8 cellular contexts compared by ENCODE assay signal in genomic region chr12:98736352-98737326, GRCh38.
DNase-seq lines count a peak whose midpoint lies in the region; ATAC-seq and TF ChIP-seq lines count a peak whose summit lies in the region.
"Had no signal": no experiment of that assay in that cellular context is flagged by ENCODE, and none has a peak within 500 bp of the region (broad histone marks: within the 10 kb centered on the region; RNA-seq: fewer than 3 reads in every experiment).

No MANE protein-coding gene starts in this region.

- peak; percentile 38 for DNase-seq in HuH-7.5 (ENCODE audit: low spot score)
- peak; percentile 30 to 78 for DNase-seq in NCI-H524 (lab: John Stamatoyannopoulos, UW)
- peak; percentile 53 for DNase-seq in choroid plexus epithelial cell (ENCODE audit: low read depth)
- peak; percentile 66 for DNase-seq in osteoblast (ENCODE audit: insufficient read length, low spot score, missing footprints)
- DNase-seq in cerebellar nuclear complex (lab: John Stamatoyannopoulos, UW) = no peak
- DNase-seq in central memory CD4-positive, alpha-beta T cell = no peak
- DNase-seq: activated B cell treated with CpG ODN at 0.5 μM for 24 hours had no signal

- TF ChIP-seq CTCF in choroid plexus epithelial cell (conservative IDR thresholded peaks at IDR 0.05; ENCODE audit: low read depth, low read length) (no peak), osteoblast (IDR thresholded peaks at IDR 0.05; ENCODE audit: extremely low read depth, low read depth, low read length) (no peak)

- H3K27ac ChIP-seq in osteoblast (ENCODE audit: low read depth, low read length) = no peak overlapping the region

- no peak for ATAC-seq in HG03108 (IDR thresholded peaks at IDR 0.05; ENCODE audit: unreplicated experiment)

- peaks cover 11% of the 10 kb centered on the region for H3K36me3 ChIP-seq in osteoblast (ENCODE audit: insufficient read depth, low read length)

- H4K20me1 ChIP-seq in osteoblast (ENCODE audit: insufficient read depth, low read length) = no peaks in the 10 kb centered on the region

- H3K27me3 ChIP-seq in osteoblast (ENCODE audit: insufficient read depth, low read length) = no peaks in the 10 kb centered on the region

- no peak overlapping the region for H3K4me3 ChIP-seq in choroid plexus epithelial cell (ENCODE audit: low read depth, low read length)
- H3K4me3 ChIP-seq in osteoblast (ENCODE audit: insufficient read depth, low read length) = no peak overlapping the region

- no peak overlapping the region for H3K4me2 ChIP-seq in osteoblast (ENCODE audit: insufficient read depth, low read length)

- no peaks in the 10 kb centered on the region for H3K9me3 ChIP-seq in osteoblast (ENCODE audit: low read depth, low read length)

- H3K79me2 ChIP-seq in osteoblast (ENCODE audit: insufficient read depth, low read length) = no peaks in the 10 kb centered on the region

- H2AFZ ChIP-seq in osteoblast (ENCODE audit: low read length) = no peak overlapping the region

- peaks cover 11% of the 10 kb centered on the region for H3K4me1 ChIP-seq in osteoblast (ENCODE audit: insufficient read depth, low read length)

Comparison
In these comparisons a context has a peak if more than half of its experiments do, and no peak if none do; other contexts are left out.
1. DNase-seq: peak in HuH-7.5 (single experiment), NCI-H524 (2 of 2), choroid plexus epithelial cell (single experiment) and osteoblast (single experiment); none in cerebellar nuclear complex (0 of 2) and central memory CD4-positive, alpha-beta T cell (single experiment).